ENCODE assay signal across 1 cellular context in the genomic region with DNA sequence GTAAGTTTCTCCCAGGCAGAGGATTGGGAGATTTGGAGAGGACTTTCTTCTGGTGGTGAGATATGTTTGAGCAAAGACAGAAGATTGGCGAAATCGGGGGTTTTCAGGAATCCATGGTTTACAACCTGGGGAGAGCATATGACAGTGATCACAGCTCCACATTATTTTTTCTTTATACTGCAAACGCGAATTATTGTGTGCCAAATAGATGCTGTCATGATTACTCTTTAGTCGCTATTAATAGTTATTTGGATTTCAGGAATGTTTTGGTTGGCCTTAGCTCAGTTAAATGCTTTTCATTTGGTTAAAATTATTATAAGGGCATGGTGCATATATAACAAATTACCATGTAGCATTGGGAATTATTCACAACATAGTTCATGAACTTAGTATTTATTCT.
TF ChIP-seq lines count a peak whose summit lies in the region.

No MANE protein-coding gene starts in this region.

TF ChIP-seq in IMR-90, 13 proteins besides CTCF, POLR2A, EP300 and RAD21:
- TF ChIP-seq FOS (IDR thresholded peaks at IDR 0.05; ENCODE audit: low read depth, low read length) (no peak), BHLHE40 (IDR thresholded peaks at IDR 0.05; ENCODE audit: low read depth, low read length) (no peak), MXI1 (IDR thresholded peaks at IDR 0.05; ENCODE audit: borderline replicate concordance, low read depth, low read length) (no peak), RCOR1 (IDR thresholded peaks at IDR 0.05; ENCODE audit: insufficient replicate concordance, low read length) (no peak), MAFK (IDR thresholded peaks at IDR 0.05; ENCODE audit: low read depth, low read length) (no peak), CHD1 (IDR thresholded peaks at IDR 0.05; ENCODE audit: low read depth, low read length) (no peak)
- TF ChIP-seq, protein P1, sequence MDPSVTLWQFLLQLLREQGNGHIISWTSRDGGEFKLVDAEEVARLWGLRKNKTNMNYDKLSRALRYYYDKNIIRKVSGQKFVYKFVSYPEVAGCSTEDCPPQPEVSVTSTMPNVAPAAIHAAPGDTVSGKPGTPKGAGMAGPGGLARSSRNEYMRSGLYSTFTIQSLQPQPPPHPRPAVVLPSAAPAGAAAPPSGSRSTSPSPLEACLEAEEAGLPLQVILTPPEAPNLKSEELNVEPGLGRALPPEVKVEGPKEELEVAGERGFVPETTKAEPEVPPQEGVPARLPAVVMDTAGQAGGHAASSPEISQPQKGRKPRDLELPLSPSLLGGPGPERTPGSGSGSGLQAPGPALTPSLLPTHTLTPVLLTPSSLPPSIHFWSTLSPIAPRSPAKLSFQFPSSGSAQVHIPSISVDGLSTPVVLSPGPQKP (IDR thresholded peaks at IDR 0.05; ENCODE audit: borderline replicate concordance, low read depth, low read length): no peak
- TF ChIP-seq, protein P2, sequence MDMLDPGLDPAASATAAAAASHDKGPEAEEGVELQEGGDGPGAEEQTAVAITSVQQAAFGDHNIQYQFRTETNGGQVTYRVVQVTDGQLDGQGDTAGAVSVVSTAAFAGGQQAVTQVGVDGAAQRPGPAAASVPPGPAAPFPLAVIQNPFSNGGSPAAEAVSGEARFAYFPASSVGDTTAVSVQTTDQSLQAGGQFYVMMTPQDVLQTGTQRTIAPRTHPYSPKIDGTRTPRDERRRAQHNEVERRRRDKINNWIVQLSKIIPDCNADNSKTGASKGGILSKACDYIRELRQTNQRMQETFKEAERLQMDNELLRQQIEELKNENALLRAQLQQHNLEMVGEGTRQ (IDR thresholded peaks at IDR 0.05; ENCODE audit: low read depth, low read length): no peak
